ENCODE assay signal across 1 cellular context in genomic region chr6:142146828-142147662, GRCh38.
A peak's percentile ranks its signal among the peaks of the same experiment; 100 is the strongest.
TF ChIP-seq lines count a peak whose summit lies in the region.

NMBR (minus strand) TSS chr6:142147122; CDS start chr6:142088658, 58,464 bp downstream.
VTA1 (plus strand) TSS chr6:142147263; CDS start chr6:142147288, 25 bp downstream.

TF ChIP-seq in K562, 482 proteins besides CTCF, POLR2A, EP300 and RAD21 (continued from another document and continues in another):
- TF ChIP-seq ZHX1 (conservative IDR thresholded peaks at IDR 0.05; ENCODE audit: low read length) (no peak), TOE1 (IDR thresholded peaks at IDR 0.05; ENCODE audit: borderline replicate concordance) (peak; percentile 88), TOE1 (CRISPR knock-in tag; IDR thresholded peaks at IDR 0.05; ENCODE audit: borderline replicate concordance, low read depth) (no peak), TEAD4 (IDR thresholded peaks at IDR 0.05; ENCODE audit: low read length) (peak; percentile 67), TEAD4 (CRISPR knock-in tag; IDR thresholded peaks at IDR 0.05; ENCODE audit: borderline replicate concordance) (no peak), IRF2 (CRISPR knock-in tag; IDR thresholded peaks at IDR 0.05) (no peak), STAT5A (IDR thresholded peaks at IDR 0.05; ENCODE audit: borderline replicate concordance, low read length) (peak; percentile 37; the same call in 1 of the 2 replicates), ETV6 (IDR thresholded peaks at IDR 0.05; ENCODE audit: borderline replicate concordance in 1 of 2, low read depth in 2 of 2, low read length in 1 of 2) (peak; percentile 92 to 96; a peak in 3 of 4 replicates), ETV6 (CRISPR knock-in tag; IDR thresholded peaks at IDR 0.05; ENCODE audit: borderline replicate concordance) (no peak), MECOM (CRISPR knock-in tag; IDR thresholded peaks at IDR 0.05) (no peak), NFYB (IDR thresholded peaks at IDR 0.05; ENCODE audit: extremely low read depth, insufficient read length) (no peak), CXXC5 (CRISPR knock-in tag; IDR thresholded peaks at IDR 0.05) (peak; percentile 93), C11orf30 (IDR thresholded peaks at IDR 0.05; ENCODE audit: low read depth) (peak; percentile 93), ADNP (tag; IDR thresholded peaks at IDR 0.05) (peak; percentile 50; the same call in 1 of the 2 replicates), SREBF2 (CRISPR knock-in tag; IDR thresholded peaks at IDR 0.05) (0 out of 2 replicates have a peak, but pooled peaks have one; percentile 36), SRSF7 (optimal IDR thresholded peaks at IDR 0.05; ENCODE audit: low read depth, low read length) (no peak), NCOA2 (IDR thresholded peaks at IDR 0.05; ENCODE audit: partially characterized antibody in 2 of 2) (peak in 1 of 2 experiments; percentile 23), ELF1 (tag; IDR thresholded peaks at IDR 0.05) (peak; percentile 99), ZNF592 (IDR thresholded peaks at IDR 0.05) (0 out of 2 replicates have a peak, but pooled peaks have one; percentile 50), ZNF445 (CRISPR knock-in tag; IDR thresholded peaks at IDR 0.05; ENCODE audit: low read depth) (no peak), ZSCAN29 (IDR thresholded peaks at IDR 0.05) (no peak), FUS (optimal IDR thresholded peaks at IDR 0.05; ENCODE audit: low read depth, low read length) (no peak), SNIP1 (IDR thresholded peaks at IDR 0.05; ENCODE audit: low read depth) (peak; percentile 61; the same call in 1 of the 2 replicates), ILF3 (IDR thresholded peaks at IDR 0.05; ENCODE audit: borderline replicate concordance) (no peak), FOXJ2 (tag; IDR thresholded peaks at IDR 0.05) (peak; percentile 97), ELF2 (CRISPR knock-in tag; IDR thresholded peaks at IDR 0.05) (peak; percentile 96), GTF2F1 (IDR thresholded peaks at IDR 0.05; ENCODE audit: low read depth, low read length) (no peak), FOXA3 (CRISPR knock-in tag; conservative IDR thresholded peaks at IDR 0.05 in 1 of 2, IDR thresholded peaks at IDR 0.05 in 1 of 2) (no peak), HOMEZ (CRISPR knock-in tag; IDR thresholded peaks at IDR 0.05) (no peak), MCM2 (IDR thresholded peaks at IDR 0.05; ENCODE audit: low read depth) (no peak), PCBP1 (IDR thresholded peaks at IDR 0.05; ENCODE audit: low read depth, low read length, poor library complexity, severe bottlenecking) (no peak), E2F1 (CRISPR knock-in tag; IDR thresholded peaks at IDR 0.05) (peak; percentile 79), FOXJ3 (CRISPR knock-in tag; IDR thresholded peaks at IDR 0.05) (peak; percentile 77; the same call in 1 of the 2 replicates), KLF6 (CRISPR knock-in tag; IDR thresholded peaks at IDR 0.05; ENCODE audit: borderline replicate concordance) (no peak), EP400 (IDR thresholded peaks at IDR 0.05) (peak; percentile 93), CEBPG (CRISPR knock-in tag; IDR thresholded peaks at IDR 0.05) (no peak), CEBPG (tag; conservative IDR thresholded peaks at IDR 0.05 in 1 of 2, IDR thresholded peaks at IDR 0.05 in 1 of 2) (no peak), NR3C1 (CRISPR knock-in tag; IDR thresholded peaks at IDR 0.05) (no peak), GTF2E2 (tag; IDR thresholded peaks at IDR 0.05) (no peak), NEUROD1 (IDR thresholded peaks at IDR 0.05; ENCODE audit: borderline replicate concordance, low read depth, low read length, partially characterized antibody) (peak; percentile 92), MAFF (IDR thresholded peaks at IDR 0.05; ENCODE audit: low read length) (no peak), NRF1 (conservative IDR thresholded peaks at IDR 0.05 in 1 of 2, IDR thresholded peaks at IDR 0.05 in 1 of 2) (peak; percentile 78 to 83)
- TF ChIP-seq, protein P1, sequence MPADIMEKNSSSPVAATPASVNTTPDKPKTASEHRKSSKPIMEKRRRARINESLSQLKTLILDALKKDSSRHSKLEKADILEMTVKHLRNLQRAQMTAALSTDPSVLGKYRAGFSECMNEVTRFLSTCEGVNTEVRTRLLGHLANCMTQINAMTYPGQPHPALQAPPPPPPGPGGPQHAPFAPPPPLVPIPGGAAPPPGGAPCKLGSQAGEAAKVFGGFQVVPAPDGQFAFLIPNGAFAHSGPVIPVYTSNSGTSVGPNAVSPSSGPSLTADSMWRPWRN (IDR thresholded peaks at IDR 0.05; ENCODE audit: low read depth), result no peak
- TF ChIP-seq, protein P2, sequence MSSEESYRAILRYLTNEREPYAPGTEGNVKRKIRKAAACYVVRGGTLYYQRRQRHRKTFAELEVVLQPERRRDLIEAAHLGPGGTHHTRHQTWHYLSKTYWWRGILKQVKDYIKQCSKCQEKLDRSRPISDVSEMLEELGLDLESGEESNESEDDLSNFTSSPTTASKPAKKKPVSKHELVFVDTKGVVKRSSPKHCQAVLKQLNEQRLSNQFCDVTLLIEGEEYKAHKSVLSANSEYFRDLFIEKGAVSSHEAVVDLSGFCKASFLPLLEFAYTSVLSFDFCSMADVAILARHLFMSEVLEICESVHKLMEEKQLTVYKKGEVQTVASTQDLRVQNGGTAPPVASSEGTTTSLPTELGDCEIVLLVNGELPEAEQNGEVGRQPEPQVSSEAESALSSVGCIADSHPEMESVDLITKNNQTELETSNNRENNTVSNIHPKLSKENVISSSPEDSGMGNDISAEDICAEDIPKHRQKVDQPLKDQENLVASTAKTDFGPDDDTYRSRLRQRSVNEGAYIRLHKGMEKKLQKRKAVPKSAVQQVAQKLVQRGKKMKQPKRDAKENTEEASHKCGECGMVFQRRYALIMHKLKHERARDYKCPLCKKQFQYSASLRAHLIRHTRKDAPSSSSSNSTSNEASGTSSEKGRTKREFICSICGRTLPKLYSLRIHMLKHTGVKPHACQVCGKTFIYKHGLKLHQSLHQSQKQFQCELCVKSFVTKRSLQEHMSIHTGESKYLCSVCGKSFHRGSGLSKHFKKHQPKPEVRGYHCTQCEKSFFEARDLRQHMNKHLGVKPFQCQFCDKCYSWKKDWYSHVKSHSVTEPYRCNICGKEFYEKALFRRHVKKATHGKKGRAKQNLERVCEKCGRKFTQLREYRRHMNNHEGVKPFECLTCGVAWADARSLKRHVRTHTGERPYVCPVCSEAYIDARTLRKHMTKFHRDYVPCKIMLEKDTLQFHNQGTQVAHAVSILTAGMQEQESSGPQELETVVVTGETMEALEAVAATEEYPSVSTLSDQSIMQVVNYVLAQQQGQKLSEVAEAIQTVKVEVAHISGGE (CRISPR knock-in tag; IDR thresholded peaks at IDR 0.05), result peak in 2 of 3 experiments; percentile 60 to 92; a peak in 3 of 6 replicates
- TF ChIP-seq, protein P3, sequence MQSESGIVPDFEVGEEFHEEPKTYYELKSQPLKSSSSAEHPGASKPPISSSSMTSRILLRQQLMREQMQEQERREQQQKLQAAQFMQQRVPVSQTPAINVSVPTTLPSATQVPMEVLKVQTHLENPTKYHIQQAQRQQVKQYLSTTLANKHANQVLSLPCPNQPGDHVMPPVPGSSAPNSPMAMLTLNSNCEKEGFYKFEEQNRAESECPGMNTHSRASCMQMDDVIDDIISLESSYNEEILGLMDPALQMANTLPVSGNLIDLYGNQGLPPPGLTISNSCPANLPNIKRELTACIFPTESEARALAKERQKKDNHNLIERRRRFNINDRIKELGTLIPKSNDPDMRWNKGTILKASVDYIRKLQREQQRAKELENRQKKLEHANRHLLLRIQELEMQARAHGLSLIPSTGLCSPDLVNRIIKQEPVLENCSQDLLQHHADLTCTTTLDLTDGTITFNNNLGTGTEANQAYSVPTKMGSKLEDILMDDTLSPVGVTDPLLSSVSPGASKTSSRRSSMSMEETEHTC (IDR thresholded peaks at IDR 0.05), result no peak; the same call in none of the 2 replicates
- TF ChIP-seq, protein P4, sequence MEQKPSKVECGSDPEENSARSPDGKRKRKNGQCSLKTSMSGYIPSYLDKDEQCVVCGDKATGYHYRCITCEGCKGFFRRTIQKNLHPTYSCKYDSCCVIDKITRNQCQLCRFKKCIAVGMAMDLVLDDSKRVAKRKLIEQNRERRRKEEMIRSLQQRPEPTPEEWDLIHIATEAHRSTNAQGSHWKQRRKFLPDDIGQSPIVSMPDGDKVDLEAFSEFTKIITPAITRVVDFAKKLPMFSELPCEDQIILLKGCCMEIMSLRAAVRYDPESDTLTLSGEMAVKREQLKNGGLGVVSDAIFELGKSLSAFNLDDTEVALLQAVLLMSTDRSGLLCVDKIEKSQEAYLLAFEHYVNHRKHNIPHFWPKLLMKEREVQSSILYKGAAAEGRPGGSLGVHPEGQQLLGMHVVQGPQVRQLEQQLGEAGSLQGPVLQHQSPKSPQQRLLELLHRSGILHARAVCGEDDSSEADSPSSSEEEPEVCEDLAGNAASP (IDR thresholded peaks at IDR 0.05), result no peak
- TF ChIP-seq, protein P5, sequence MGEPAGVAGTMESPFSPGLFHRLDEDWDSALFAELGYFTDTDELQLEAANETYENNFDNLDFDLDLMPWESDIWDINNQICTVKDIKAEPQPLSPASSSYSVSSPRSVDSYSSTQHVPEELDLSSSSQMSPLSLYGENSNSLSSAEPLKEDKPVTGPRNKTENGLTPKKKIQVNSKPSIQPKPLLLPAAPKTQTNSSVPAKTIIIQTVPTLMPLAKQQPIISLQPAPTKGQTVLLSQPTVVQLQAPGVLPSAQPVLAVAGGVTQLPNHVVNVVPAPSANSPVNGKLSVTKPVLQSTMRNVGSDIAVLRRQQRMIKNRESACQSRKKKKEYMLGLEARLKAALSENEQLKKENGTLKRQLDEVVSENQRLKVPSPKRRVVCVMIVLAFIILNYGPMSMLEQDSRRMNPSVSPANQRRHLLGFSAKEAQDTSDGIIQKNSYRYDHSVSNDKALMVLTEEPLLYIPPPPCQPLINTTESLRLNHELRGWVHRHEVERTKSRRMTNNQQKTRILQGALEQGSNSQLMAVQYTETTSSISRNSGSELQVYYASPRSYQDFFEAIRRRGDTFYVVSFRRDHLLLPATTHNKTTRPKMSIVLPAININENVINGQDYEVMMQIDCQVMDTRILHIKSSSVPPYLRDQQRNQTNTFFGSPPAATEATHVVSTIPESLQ (CRISPR knock-in tag; IDR thresholded peaks at IDR 0.05), result peak; percentile 70; the same call in 1 of the 2 replicates
